ENCODE assay signal across 16 cellular contexts in genomic region chr16:81602792-81603191, GRCh38.
DNase-seq lines count a peak whose midpoint lies in the region; ATAC-seq, FAIRE-seq and TF ChIP-seq lines count a peak whose summit lies in the region.
"Had no signal": no experiment of that assay in that cellular context is flagged by ENCODE, and none has a peak within 500 bp of the region (broad histone marks: within the 10 kb centered on the region; RNA-seq: fewer than 3 reads in every experiment).

No MANE protein-coding gene starts in this region.

- no peaks in the 10 kb centered on the region for H3F3A ChIP-seq in neural progenitor cell (ENCODE audit: low read depth)

- H3K27ac ChIP-seq in neural progenitor cell: no peak overlapping the region
- H3K27ac ChIP-seq: BLaER1 treated with 17β-estradiol and CSF1 and Interleukin-3, amounts not matched to agents 10 nM and 100 nM; GM23248; SJCRH30 had no signal

- no peak overlapping the region for H2AFZ ChIP-seq in neural progenitor cell (replicated peaks)
- H2AFZ ChIP-seq: GM23248 had no signal

- no peak for FAIRE-seq in frontal cortex (lab: Jason Lieb, UNC)
- FAIRE-seq: GM12891, GM19239 had no signal

- no peak overlapping the region for H3K4me3 Mint-ChIP-seq in HFFc6
- no peak overlapping the region for H3K4me3 Mint-ChIP-seq in effector memory CD8-positive, alpha-beta T cell
- H3K4me3 Mint-ChIP-seq in neural progenitor cell: no peak overlapping the region

- no peaks in the 10 kb centered on the region for H3K4me1 ChIP-seq in neural progenitor cell

- peaks cover 68% of the 10 kb centered on the region for H3K4me1 Mint-ChIP-seq in HFFc6 (ENCODE audit: low read depth)
- H3K4me1 Mint-ChIP-seq in effector memory CD8-positive, alpha-beta T cell (ENCODE audit: low read depth in 2 of 2): peaks cover 27 to 43% of the 10 kb centered on the region in 2 donors
- H3K4me1 Mint-ChIP-seq in neural progenitor cell: peaks cover 56% of the 10 kb centered on the region

- no peaks in the 10 kb centered on the region for H3K9me3 ChIP-seq in neural progenitor cell (ENCODE audit: low read depth)
- H3K9me3 ChIP-seq: BLaER1 treated with 17β-estradiol and CSF1 and Interleukin-3, amounts not matched to agents 10 nM and 100 nM; SJCRH30 had no signal

- no peak for TF ChIP-seq CTCF in HFFc6 (IDR thresholded peaks at IDR 0.05)
- no peak for TF ChIP-seq CTCF in neural progenitor cell (IDR thresholded peaks at IDR 0.05)

- no peak for ATAC-seq in effector memory CD8-positive, alpha-beta T cell (replicated peaks)

- H3K36me3 Mint-ChIP-seq in HFFc6 (ENCODE audit: low read depth) (peaks cover 12% of the 10 kb centered on the region), neural progenitor cell (peaks cover 3% of the 10 kb centered on the region)
- peaks cover 13% of the 10 kb centered on the region for H3K36me3 Mint-ChIP-seq in effector memory CD8-positive, alpha-beta T cell (ENCODE audit: insufficient read depth)

- H4K20me1 ChIP-seq in neural progenitor cell (ENCODE audit: low read depth): peaks cover 57% of the 10 kb centered on the region

- no peak overlapping the region for H3K9ac ChIP-seq in neural progenitor cell
- H3K9ac ChIP-seq: BLaER1 treated with 17β-estradiol and CSF1 and Interleukin-3, amounts not matched to agents 10 nM and 100 nM; GM23248 had no signal

- peaks cover 23% of the 10 kb centered on the region for H3K79me2 ChIP-seq in neural progenitor cell (ENCODE audit: low read depth)

- peak overlapping the region; percentile 1; the same call in 1 of the 2 replicates for H3K27ac Mint-ChIP-seq in HFFc6
- peak overlapping the region; percentile 67 to 86 for H3K27ac Mint-ChIP-seq in effector memory CD8-positive, alpha-beta T cell
- peak overlapping the region; percentile 53 for H3K27ac Mint-ChIP-seq in neural progenitor cell

- no peaks in the 10 kb centered on the region for H3K9me3 Mint-ChIP-seq in HFFc6
- H3K9me3 Mint-ChIP-seq in effector memory CD8-positive, alpha-beta T cell: no peaks in the 10 kb centered on the region
- no peaks in the 10 kb centered on the region for H3K9me3 Mint-ChIP-seq in neural progenitor cell

- no peaks in the 10 kb centered on the region for H3K36me3 ChIP-seq in neural progenitor cell
- H3K36me3 ChIP-seq: SJCRH30 had no signal

- no peaks in the 10 kb centered on the region for H3K27me3 ChIP-seq in neural progenitor cell
- H3K27me3 ChIP-seq: BLaER1 treated with 17β-estradiol and CSF1 and Interleukin-3, amounts not matched to agents 10 nM and 100 nM; SJCRH30 had no signal

- DNase-seq in HFFc6: no peak
- no peak for DNase-seq in effector memory CD8-positive, alpha-beta T cell
- DNase-seq in neural progenitor cell (ENCODE audit: low spot score): no peak
- no peak for DNase-seq in frontal cortex (ENCODE audit: low spot score in 2 of 2)
- DNase-seq in cerebellum (ENCODE audit: low spot score): no peak
- DNase-seq in effector CD8-positive, alpha-beta T cell (lab: John Stamatoyannopoulos, UW): no peak
- DNase-seq in occipital lobe (lab: John Stamatoyannopoulos, UW): no peak
- DNase-seq: GM23248, MM.1S, NCI-H1417, NCI-H2029, NCI-H524, SJCRH30 had no signal

- H3K4me3 ChIP-seq in neural progenitor cell: no peak overlapping the region
- H3K4me3 ChIP-seq: BLaER1 treated with 17β-estradiol and CSF1 and Interleukin-3, amounts not matched to agents 10 nM and 100 nM; GM23248; SJCRH30 had no signal

- H3K4me2 ChIP-seq in neural progenitor cell: no peak overlapping the region
- H3K4me2 ChIP-seq: BLaER1 treated with 17β-estradiol and CSF1 and Interleukin-3, amounts not matched to agents 10 nM and 100 nM had no signal

- H3K27me3 Mint-ChIP-seq in HFFc6 (ENCODE audit: insufficient read depth) (no peaks in the 10 kb centered on the region; the same call in 1 of the 2 replicates), neural progenitor cell (ENCODE audit: insufficient read depth, low read depth) (peaks cover 5% of the 10 kb centered on the region)
- H3K27me3 Mint-ChIP-seq in effector memory CD8-positive, alpha-beta T cell: no peaks in the 10 kb centered on the region

Comparison
In these comparisons a context has a peak if more than half of its experiments do, and no peak if none do; other contexts are left out.
1. H3K27ac Mint-ChIP-seq: peak in every context shown above with its lines; median percentile 76 in effector memory CD8-positive, alpha-beta T cell; 53 in neural progenitor cell; 1 in HFFc6.